In genomic region chr12:114901316-114901715, GRCh38 we compare ENCODE assay signal across 25 cellular contexts.
"Had no signal": no experiment of that assay in that cellular context is flagged by ENCODE, and none has a peak within 500 bp of the region (broad histone marks: within the 10 kb centered on the region; RNA-seq: fewer than 3 reads in every experiment).

No MANE protein-coding gene starts in this region.

- H3K27ac ChIP-seq: HL-60, KMS-11, SJCRH30 had no signal

- H3K9ac ChIP-seq: KMS-11 had no signal

- H3K4me2 ChIP-seq: KMS-11 had no signal

- H3K9me3 ChIP-seq: SJCRH30 had no signal

- DNase-seq: Kasumi-1, MV-4-11, NCI-H1048, NCI-H1105, NCI-H1417, NCI-H1436 treated with DMSO at 0.1 percent for 48 hours, NCI-H1694, NCI-H187 treated with DMSO at 0.1 percent for 48 hours, NCI-H2029 treated with DMSO at 0.1 percent for 48 hours, NCI-H2107, NCI-H226, NCI-H446, NCI-H510A, NCI-H524 treated with DMSO at 0.1 percent for 48 hours, NCI-H69, NCI-H774, SHP77 treated with DMSO at 0.1 percent for 48 hours, SJCRH30 had no signal

- H3K36me3 Mint-ChIP-seq: IgD-negative memory B cell had no signal

- H3K4me1 ChIP-seq: SJCRH30 had no signal

- H3K4me3 Mint-ChIP-seq: IgD-negative memory B cell had no signal

- H3K27me3 Mint-ChIP-seq: IgD-negative memory B cell had no signal

- H3K4me1 Mint-ChIP-seq: IgD-negative memory B cell had no signal

- H3K4me3 ChIP-seq: K562, SJCRH30 had no signal

- ATAC-seq: K562, Panc1, Right ventricle myocardium inferior, SK-N-SH treated with all-trans-retinoic acid at 6 μM for 48 hours had no signal

- H3K27me3 ChIP-seq: SJCRH30 had no signal

- H3K27ac Mint-ChIP-seq: IgD-negative memory B cell had no signal

- H3K36me3 ChIP-seq: SJCRH30 had no signal
